Comparison of ENCODE assay signal across 10 cellular contexts in the genomic region with DNA sequence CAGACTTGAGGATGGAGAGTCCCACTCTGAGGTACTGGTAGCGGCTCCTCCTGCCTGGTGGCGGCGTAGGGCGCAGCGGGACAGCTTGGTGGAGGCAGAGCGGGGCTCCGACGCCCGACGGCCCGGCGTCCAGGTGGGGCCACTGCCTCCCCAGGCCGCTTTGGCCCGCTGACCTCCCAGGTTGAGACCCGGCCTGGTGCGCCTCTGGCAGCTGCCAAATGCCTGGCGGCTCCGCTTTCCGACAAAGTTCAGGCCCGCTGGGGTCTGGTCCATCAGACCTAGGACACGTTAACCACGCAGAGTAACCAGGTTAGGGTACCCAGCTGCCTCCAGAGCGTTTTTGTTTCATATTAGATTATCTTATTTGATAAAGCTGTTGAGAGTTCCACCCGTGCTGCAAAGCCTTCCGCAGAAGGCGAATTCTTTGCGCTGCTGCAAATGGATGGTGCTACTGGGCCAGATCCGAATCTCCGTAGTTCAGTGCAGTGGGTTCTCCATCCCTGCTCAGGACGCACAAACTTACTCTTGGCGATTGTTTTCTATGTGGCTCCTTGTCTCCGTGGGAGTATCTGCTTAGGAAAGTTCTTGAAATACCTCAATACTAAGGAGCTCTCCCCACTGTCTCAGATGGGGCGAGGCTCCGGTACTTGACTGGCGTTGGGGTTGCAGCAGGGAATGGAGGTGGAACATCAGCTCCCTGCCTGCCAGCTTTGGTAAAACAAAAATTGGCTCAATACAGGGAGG. TPM values are rescaled to one million over a fixed set of nuclear protein-coding genes. Genes with fewer than 3 reads are reported as not detected.
DNase-seq lines count a peak whose midpoint lies in the region; ATAC-seq lines count a peak whose summit lies in the region.
"Had no signal": no experiment of that assay in that cellular context is flagged by ENCODE, and none has a peak within 500 bp of the region (broad histone marks: within the 10 kb centered on the region; RNA-seq: fewer than 3 reads in every experiment).

No MANE protein-coding gene starts in this region.

- H3K27me3 ChIP-seq in CD4-positive, alpha-beta memory T cell (ENCODE audit: insufficient read depth, low read length), result no peaks in the 10 kb centered on the region

- peaks cover 0 to 4% (median under 1%) of the 10 kb centered on the region in 8 donors for H3K9me3 Mint-ChIP-seq in CD4-positive, alpha-beta memory T cell
- H3K9me3 Mint-ChIP-seq in stimulated activated memory B cell treated with anti-CD40 and anti-IgM and Interleukin-4, amounts not matched to agents 10 μg/mL and 1 μg/mL and 100 μg/mL, for 72 hours, result no peaks in the 10 kb centered on the region

- intact Hi-C loops in CD4-positive, alpha-beta memory T cell (cut with micrococcal nuclease), result no loop called here

- H3K27ac Mint-ChIP-seq in CD4-positive, alpha-beta memory T cell, result no peak overlapping the region
- H3K27ac Mint-ChIP-seq in stimulated activated memory B cell treated with anti-CD40 and anti-IgM and Interleukin-4, amounts not matched to agents 10 μg/mL and 1 μg/mL and 100 μg/mL, for 72 hours, result no peak overlapping the region

- DNase-seq in CD4-positive, alpha-beta memory T cell, result peak in 1 of 5 donors; percentile 1
- DNase-seq in LHCN-M2 (ENCODE audit: low read depth) (peak; percentile 5), brain pericyte (ENCODE audit: low read depth, low spot score) (peak; percentile 6), iPS-NIHi11 (ENCODE audit: low spot score) (peak; percentile 26), NCI-H748 (lab: John Stamatoyannopoulos, UW; ENCODE audit: unreplicated experiment) (no peak)
- no peak for DNase-seq in stimulated activated naive CD4-positive, alpha-beta T cell (lab: John Stamatoyannopoulos, UW)

- H3K36me3 Mint-ChIP-seq in CD4-positive, alpha-beta memory T cell, result no peaks in the 10 kb centered on the region
- no peaks in the 10 kb centered on the region for H3K36me3 Mint-ChIP-seq in stimulated activated memory B cell treated with anti-CD40 and anti-IgM and Interleukin-4, amounts not matched to agents 10 μg/mL and 1 μg/mL and 100 μg/mL, for 72 hours

- H3K4me3 ChIP-seq in CD4-positive, alpha-beta memory T cell (ENCODE audit: low read length in 2 of 2), result no peak overlapping the region

- H3K9me3 ChIP-seq in CD4-positive, alpha-beta memory T cell (ENCODE audit: control insufficient read depth in 1 of 2, low read length in 2 of 2), result no peaks in the 10 kb centered on the region

- CTCF ChIA-PET in CD4-positive, alpha-beta memory T cell (lab: Charles Lee; ENCODE audit: partially characterized antibody), result no interaction called here

- ATAC-seq in stimulated activated memory B cell treated with anti-CD40 and anti-IgM and Interleukin-4, amounts not matched to agents 10 μg/mL and 1 μg/mL and 100 μg/mL, for 72 hours, result no peak
- ATAC-seq in HG03442 (IDR thresholded peaks at IDR 0.05; ENCODE audit: unreplicated experiment), result no peak

- POLR2A ChIA-PET in CD4-positive, alpha-beta memory T cell (lab: Charles Lee; ENCODE audit: partially characterized antibody), result no interaction called here

- peak overlapping the region; percentile 48 to 86 (median 80) for H3K4me3 Mint-ChIP-seq in CD4-positive, alpha-beta memory T cell
- peak overlapping the region; percentile 9 for H3K4me3 Mint-ChIP-seq in stimulated activated memory B cell treated with anti-CD40 and anti-IgM and Interleukin-4, amounts not matched to agents 10 μg/mL and 1 μg/mL and 100 μg/mL, for 72 hours

- peaks cover 11 to 16% (median 14%) of the 10 kb centered on the region in 4 donors for H3K4me1 Mint-ChIP-seq in CD4-positive, alpha-beta memory T cell
- H3K4me1 Mint-ChIP-seq in stimulated activated memory B cell treated with anti-CD40 and anti-IgM and Interleukin-4, amounts not matched to agents 10 μg/mL and 1 μg/mL and 100 μg/mL, for 72 hours, result peaks cover 16% of the 10 kb centered on the region

- peaks cover 25 to 26% of the 10 kb centered on the region in 2 donors for H3K27me3 Mint-ChIP-seq in CD4-positive, alpha-beta memory T cell
- peaks cover 50% of the 10 kb centered on the region for H3K27me3 Mint-ChIP-seq in stimulated activated memory B cell treated with anti-CD40 and anti-IgM and Interleukin-4, amounts not matched to agents 10 μg/mL and 1 μg/mL and 100 μg/mL, for 72 hours

- no peak overlapping the region for H3K27ac ChIP-seq in CD4-positive, alpha-beta memory T cell (ENCODE audit: low read depth, low read length)
- H3K27ac ChIP-seq: HL-60 had no signal

- H3K4me1 ChIP-seq in CD4-positive, alpha-beta memory T cell (ENCODE audit: insufficient read depth, low read length), result peaks cover 11% of the 10 kb centered on the region

- no peaks in the 10 kb centered on the region for H3K36me3 ChIP-seq in CD4-positive, alpha-beta memory T cell (ENCODE audit: insufficient read depth, low read length)

RNA-seq across cellular contexts. Expression of a gene that starts 1.4 kb away (rescaled TPM):
- not detected for total RNA-seq in CD4-positive, alpha-beta memory T cell
- polyA plus RNA-seq in CD4-positive, alpha-beta memory T cell, result not detected
- not detected in 2 replicates for total RNA-seq in LHCN-M2 (2014; rRNA removed)
- polyA plus RNA-seq in LHCN-M2 (2012), result 0.09 TPM
- total RNA-seq: lung microvascular endothelial cell had no signal

Comparison
In these comparisons a context has a peak if more than half of its experiments do, and no peak if none do; other contexts are left out.
1. DNase-seq: peak in LHCN-M2 (single experiment), brain pericyte (single experiment) and iPS-NIHi11 (single experiment); none in stimulated activated naive CD4-positive, alpha-beta T cell (0 of 6) and NCI-H748 (single experiment).